In the genomic region with DNA sequence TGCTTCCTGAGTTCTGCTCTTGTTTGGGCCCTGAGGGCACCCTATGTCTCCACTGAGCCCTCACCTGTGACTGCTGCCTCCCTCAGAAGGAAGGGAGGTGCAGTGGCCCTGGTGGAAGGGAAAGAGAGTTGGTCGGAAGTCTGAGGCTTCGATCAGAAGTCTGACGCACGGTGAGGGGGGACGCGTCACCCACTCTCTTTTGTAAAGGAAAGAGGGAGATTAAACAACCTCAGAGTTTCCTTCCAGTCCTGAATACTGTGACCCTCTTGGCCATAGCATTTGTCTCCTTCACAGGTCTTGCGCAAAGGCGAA, we compare ENCODE assay signal across 8 cellular contexts. TPM values are rescaled to one million over a fixed set of nuclear protein-coding genes. Genes with fewer than 3 reads are reported as not detected.
DNase-seq lines count a peak whose midpoint lies in the region; ATAC-seq and TF ChIP-seq lines count a peak whose summit lies in the region.

No MANE protein-coding gene starts in this region.

- peaks cover 61% of the 10 kb centered on the region for H3K4me1 ChIP-seq in muscle layer of colon (ENCODE audit: insufficient read depth, low read length)

- no peak overlapping the region for H3K4me3 ChIP-seq in muscle layer of colon (ENCODE audit: low read depth in 1 of 2, low read length in 2 of 2)
- no peak overlapping the region for H3K4me3 ChIP-seq in lower leg skin (ENCODE audit: low read depth, poor library complexity, severe bottlenecking)

- peaks cover 17% of the 10 kb centered on the region for H3K36me3 ChIP-seq in muscle layer of colon (ENCODE audit: insufficient read depth, low read length)

- peak overlapping the region; percentile 74 for H3K27ac Mint-ChIP-seq in T-helper 2 cell treated with Interferon-gamma antibody and Interleukin-4, amounts not matched to agents 5 μg/mL and 100 μg/mL, for 36 hours
- H3K27ac Mint-ChIP-seq in stimulated activated naive CD8-positive, alpha-beta T cell treated with anti-CD3 and anti-CD28 coated beads, Interleukin-15, Interleukin-2, amounts not matched to agents 100 ng/mL and 50 ng/mL, for 24 hours, result peak overlapping the region; percentile 93

- H3K9me3 ChIP-seq in muscle layer of colon (ENCODE audit: low read length), result no peaks in the 10 kb centered on the region

- peaks cover 4% of the 10 kb centered on the region for H3K4me1 Mint-ChIP-seq in T-helper 2 cell treated with Interferon-gamma antibody and Interleukin-4, amounts not matched to agents 5 μg/mL and 100 μg/mL, for 36 hours (ENCODE audit: low read depth)
- peaks cover 49% of the 10 kb centered on the region for H3K4me1 Mint-ChIP-seq in stimulated activated naive CD8-positive, alpha-beta T cell treated with anti-CD3 and anti-CD28 coated beads, Interleukin-15, Interleukin-2, amounts not matched to agents 100 ng/mL and 50 ng/mL, for 24 hours (ENCODE audit: low read depth)

- no peaks in the 10 kb centered on the region for H3K27me3 Mint-ChIP-seq in T-helper 2 cell treated with Interferon-gamma antibody and Interleukin-4, amounts not matched to agents 5 μg/mL and 100 μg/mL, for 36 hours (ENCODE audit: low read depth)
- H3K27me3 Mint-ChIP-seq in stimulated activated naive CD8-positive, alpha-beta T cell treated with anti-CD3 and anti-CD28 coated beads, Interleukin-15, Interleukin-2, amounts not matched to agents 100 ng/mL and 50 ng/mL, for 24 hours, result no peaks in the 10 kb centered on the region

- no peak overlapping the region for H3K9ac ChIP-seq in muscle layer of colon (ENCODE audit: low read length)

- peaks cover 3% of the 10 kb centered on the region for H3K36me3 Mint-ChIP-seq in T-helper 2 cell treated with Interferon-gamma antibody and Interleukin-4, amounts not matched to agents 5 μg/mL and 100 μg/mL, for 36 hours (ENCODE audit: low read depth)
- H3K36me3 Mint-ChIP-seq in stimulated activated naive CD8-positive, alpha-beta T cell treated with anti-CD3 and anti-CD28 coated beads, Interleukin-15, Interleukin-2, amounts not matched to agents 100 ng/mL and 50 ng/mL, for 24 hours (ENCODE audit: low read depth), result no peaks in the 10 kb centered on the region

- H3K27me3 ChIP-seq in muscle layer of colon (ENCODE audit: control insufficient read depth in 1 of 2, insufficient read depth in 2 of 2, low read length in 2 of 2), result no peaks in the 10 kb centered on the region

- H3K9me3 Mint-ChIP-seq in T-helper 2 cell treated with Interferon-gamma antibody and Interleukin-4, amounts not matched to agents 5 μg/mL and 100 μg/mL, for 36 hours, result no peaks in the 10 kb centered on the region
- H3K9me3 Mint-ChIP-seq in stimulated activated naive CD8-positive, alpha-beta T cell treated with anti-CD3 and anti-CD28 coated beads, Interleukin-15, Interleukin-2, amounts not matched to agents 100 ng/mL and 50 ng/mL, for 24 hours, result no peaks in the 10 kb centered on the region

- no peak for ATAC-seq in HG02588 (IDR thresholded peaks at IDR 0.05; ENCODE audit: unreplicated experiment)

- H3K4me3 Mint-ChIP-seq in T-helper 2 cell treated with Interferon-gamma antibody and Interleukin-4, amounts not matched to agents 5 μg/mL and 100 μg/mL, for 36 hours, result no peak overlapping the region
- peak overlapping the region; percentile 56 for H3K4me3 Mint-ChIP-seq in stimulated activated naive CD8-positive, alpha-beta T cell treated with anti-CD3 and anti-CD28 coated beads, Interleukin-15, Interleukin-2, amounts not matched to agents 100 ng/mL and 50 ng/mL, for 24 hours

- TF ChIP-seq CTCF in lower leg skin (IDR thresholded peaks at IDR 0.05), result no peak

- whole genome bisulfite sequencing in lower leg skin, 2 donors, result 85 to 88% methylated on average over 8 of the region's 8 CpGs

- no peak for DNase-seq in T-helper 2 cell treated with Interferon-gamma antibody and Interleukin-4, amounts not matched to agents 5 μg/mL and 100 μg/mL, for 36 hours (ENCODE audit: low spot score)
- DNase-seq in activated naive CD4-positive, alpha-beta T cell treated with Interleukin-2 at 50 U/mL for 16 hours, result peak; percentile 38
- no peak for DNase-seq in NK-92 (lab: John Stamatoyannopoulos, UW; ENCODE audit: unreplicated experiment)
- DNase-seq in NCI-H2196 treated with DMSO at 0.1 percent for 48 hours (lab: John Stamatoyannopoulos, UW; ENCODE audit: unreplicated experiment), result no peak
- no peak for DNase-seq in lower leg skin (ENCODE audit: low spot score in 2 of 2)

- H3K27ac ChIP-seq in muscle layer of colon (ENCODE audit: low read depth, low read length), result peak overlapping the region; percentile 81

- intact Hi-C loops in lower leg skin (cut with DNase I; ENCODE audit: low total_unique reads), result no loop called here

- no peak for TF ChIP-seq POLR2A in lower leg skin (IDR thresholded peaks at IDR 0.05)

RNA-seq across cellular contexts. Expression of gene TRIM8, which starts 31.4 kb away (rescaled TPM):
- 100 to 1,000 TPM in 3 of 4 donors, 10 to 100 TPM in 1; 91.7 to 128 (median 106) TPM for total RNA-seq in lower leg skin
